In the genomic region with DNA sequence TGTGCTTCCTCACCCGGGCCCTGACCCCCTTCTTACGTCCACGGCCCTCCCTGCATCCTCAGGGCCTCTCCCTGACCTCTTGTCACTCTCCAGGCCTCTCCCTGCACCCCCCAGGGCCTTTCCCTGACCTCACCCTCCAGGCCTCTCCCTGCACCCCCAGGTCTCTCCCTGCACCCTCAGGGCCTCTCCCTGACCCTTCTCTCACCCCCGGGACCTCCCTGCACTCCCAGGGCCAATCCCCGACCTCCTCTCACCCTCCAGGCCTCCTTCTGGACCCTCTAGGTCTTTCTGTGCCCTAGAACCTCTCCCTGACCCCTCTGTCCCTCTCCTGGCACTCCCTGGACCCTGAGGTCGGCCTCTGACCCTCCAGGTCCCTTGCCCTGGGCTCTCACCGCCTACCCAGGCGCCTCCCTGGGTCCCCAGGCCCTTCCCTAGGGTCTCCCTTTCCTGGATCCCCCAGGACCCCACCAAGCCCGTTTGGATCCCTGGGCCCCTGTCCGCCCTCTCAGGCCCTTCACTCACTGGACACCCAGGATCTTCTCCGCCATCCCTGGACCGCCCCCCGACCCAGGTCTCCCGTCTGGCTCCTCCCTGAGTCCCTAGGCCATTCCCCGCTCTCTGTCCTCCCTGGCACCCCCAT, we compare ENCODE assay signal across 1 cellular context.
TF ChIP-seq lines count a peak whose summit lies in the region.

No MANE protein-coding gene starts in this region.

TF ChIP-seq in HEK293, 187 proteins besides CTCF, POLR2A, EP300 and RAD21 (continued from another document):
- TF ChIP-seq ZNF221 (tag by site-specific recombination; IDR thresholded peaks at IDR 0.05; ENCODE audit: borderline replicate concordance), result no peak
